17 cellular contexts compared by ENCODE assay signal in genomic region chr22:48410536-48410935, GRCh38.
DNase-seq lines count a peak whose midpoint lies in the region; ATAC-seq and TF ChIP-seq lines count a peak whose summit lies in the region.
"Had no signal": no experiment of that assay in that cellular context is flagged by ENCODE, and none has a peak within 500 bp of the region (broad histone marks: within the 10 kb centered on the region; RNA-seq: fewer than 3 reads in every experiment).

No MANE protein-coding gene starts in this region.

- H3K4me1 ChIP-seq in osteoblast (ENCODE audit: insufficient read depth, low read length) = no peaks in the 10 kb centered on the region
- no peaks in the 10 kb centered on the region for H3K4me1 ChIP-seq in stomach
- no peaks in the 10 kb centered on the region for H3K4me1 ChIP-seq in Caco-2

- H3K9me3 Mint-ChIP-seq in Caco-2 (ENCODE audit: unreplicated experiment) = no peaks in the 10 kb centered on the region

- H3K4me3 Mint-ChIP-seq in Caco-2 (ENCODE audit: unreplicated experiment) = no peak overlapping the region
- H3K4me3 Mint-ChIP-seq: B cell; CD4-positive, alpha-beta T cell; CD8-positive, alpha-beta T cell had no signal

- ATAC-seq in left lobe of liver = no peak
- no peak for ATAC-seq in HG02798 (IDR thresholded peaks at IDR 0.05; ENCODE audit: poor library complexity, unreplicated experiment)
- ATAC-seq: CD8-positive, alpha-beta T cell had no signal

- TF ChIP-seq EP300 in stomach (IDR thresholded peaks at IDR 0.05) = no peak

- TF ChIP-seq CTCF in osteoblast (IDR thresholded peaks at IDR 0.05; ENCODE audit: extremely low read depth, low read depth, low read length) (no peak), stomach (IDR thresholded peaks at IDR 0.05) (no peak), Caco-2 (IDR thresholded peaks at IDR 0.05; ENCODE audit: insufficient read depth in 1 of 2, low read depth in 1 of 2, low read length in 1 of 2, severe bottlenecking in 1 of 2, unreplicated experiment in 1 of 2) (no peak)

- H3K27ac Mint-ChIP-seq in Caco-2 (ENCODE audit: unreplicated experiment) = no peak overlapping the region
- H3K27ac Mint-ChIP-seq: B cell; CD4-positive, alpha-beta T cell; CD8-positive, alpha-beta T cell had no signal

- H3K4me3 ChIP-seq in osteoblast (ENCODE audit: insufficient read depth, low read length) = no peak overlapping the region
- H3K4me3 ChIP-seq in stomach = no peak overlapping the region
- no peak overlapping the region for H3K4me3 ChIP-seq in Caco-2 (ENCODE audit: low read depth, low read length)
- H3K4me3 ChIP-seq: BLaER1 treated with 17β-estradiol and CSF1 and Interleukin-3, amounts not matched to agents 10 nM and 100 nM had no signal

- peak; percentile 18 for DNase-seq in left lobe of liver (ENCODE audit: low spot score)
- DNase-seq in osteoblast (ENCODE audit: insufficient read length, low spot score, missing footprints) = peak; percentile 57
- DNase-seq in stomach = peak; percentile 10
- no peak for DNase-seq in DMS153 (lab: John Stamatoyannopoulos, UW)
- DNase-seq in mucosa of gallbladder (ENCODE audit: low spot score) = no peak
- DNase-seq in Caco-2 = no peak
- DNase-seq: 8988T; AML-193; CD4-positive, alpha-beta T cell; DMS 273 treated with DMSO at 0.1 percent for 48 hours; DMS79 treated with DMSO at 0.1 percent for 48 hours; GF-D8 had no signal

- H3K36me3 ChIP-seq in osteoblast (ENCODE audit: insufficient read depth, low read length) = no peaks in the 10 kb centered on the region
- H3K36me3 ChIP-seq in stomach = no peaks in the 10 kb centered on the region
- H3K36me3 ChIP-seq in Caco-2 (ENCODE audit: control insufficient read depth, insufficient read depth, low read length) = no peaks in the 10 kb centered on the region
- H3K36me3 ChIP-seq: BLaER1 treated with 17β-estradiol and CSF1 and Interleukin-3, amounts not matched to agents 10 nM and 100 nM had no signal

- H3K9me3 ChIP-seq in osteoblast (ENCODE audit: low read depth, low read length) (no peaks in the 10 kb centered on the region), stomach (peaks cover 0 to 14% (median 3%) of the 10 kb centered on the region in 4 donors), Caco-2 (no peaks in the 10 kb centered on the region)
- H3K9me3 ChIP-seq: BLaER1 treated with 17β-estradiol and CSF1 and Interleukin-3, amounts not matched to agents 10 nM and 100 nM had no signal

- H3K36me3 Mint-ChIP-seq in Caco-2 (ENCODE audit: insufficient read depth, unreplicated experiment) = no peaks in the 10 kb centered on the region
- H3K36me3 Mint-ChIP-seq: CD8-positive, alpha-beta T cell had no signal

- CTCF ChIA-PET in Caco-2 (lab: Charles Lee) = no interaction called here

- no peak for TF ChIP-seq POLR2A in stomach (IDR thresholded peaks at IDR 0.05)

- no peaks in the 10 kb centered on the region for H3K27me3 ChIP-seq in osteoblast (ENCODE audit: insufficient read depth, low read length)
- peaks cover 0 to 26% (median 0%) of the 10 kb centered on the region in 3 donors for H3K27me3 ChIP-seq in stomach
- no peaks in the 10 kb centered on the region for H3K27me3 ChIP-seq in Caco-2 (replicated peaks; ENCODE audit: control insufficient read depth, insufficient read depth, low read length)
- H3K27me3 ChIP-seq: BLaER1 treated with 17β-estradiol and CSF1 and Interleukin-3, amounts not matched to agents 10 nM and 100 nM had no signal

- no peaks in the 10 kb centered on the region for H4K20me1 ChIP-seq in osteoblast (ENCODE audit: insufficient read depth, low read length)
- H4K20me1 ChIP-seq: BLaER1 treated with 17β-estradiol and CSF1 and Interleukin-3, amounts not matched to agents 10 nM and 100 nM had no signal

- no peak overlapping the region for H2AFZ ChIP-seq in osteoblast (ENCODE audit: low read length)

- H3K79me2 ChIP-seq in osteoblast (ENCODE audit: insufficient read depth, low read length) = no peaks in the 10 kb centered on the region

- H3K27ac ChIP-seq in osteoblast (ENCODE audit: low read depth, low read length) = no peak overlapping the region
- H3K27ac ChIP-seq in stomach = no peak overlapping the region
- H3K27ac ChIP-seq: BLaER1 treated with 17β-estradiol and CSF1 and Interleukin-3, amounts not matched to agents 10 nM and 100 nM; C4-2B had no signal

- H3K4me2 ChIP-seq in osteoblast (ENCODE audit: insufficient read depth, low read length) = no peak overlapping the region
- H3K4me2 ChIP-seq: BLaER1 treated with 17β-estradiol and CSF1 and Interleukin-3, amounts not matched to agents 10 nM and 100 nM had no signal

- no peaks in the 10 kb centered on the region for H3K4me1 Mint-ChIP-seq in Caco-2 (ENCODE audit: low read depth, unreplicated experiment)
- H3K4me1 Mint-ChIP-seq: B cell had no signal

- intact Hi-C loops in stomach (cut with DNase I; ENCODE audit: low total_unique reads) = no loop called here
- intact Hi-C loops in Caco-2 (cut with micrococcal nuclease; ENCODE audit: unreplicated experiment) = no loop called here

- POLR2A ChIA-PET in Caco-2 (lab: Charles Lee) = no interaction called here

- 86 to 93% (median 87%) methylated on average over 5 of the region's 5 CpGs for WGBS in stomach, 5 donors

- BruUV-seq in Caco-2 (replicated peaks; lab: Mats Ljungman, UMichigan) = no TSS peak

- peaks cover 13% of the 10 kb centered on the region for H3K27me3 Mint-ChIP-seq in Caco-2 (ENCODE audit: insufficient read depth, unreplicated experiment)

Comparison
In these comparisons a context has a peak if more than half of its experiments do, and no peak if none do; other contexts are left out.
1. DNase-seq: peak in left lobe of liver (single experiment), osteoblast (single experiment) and stomach (single experiment); none in DMS153 (single experiment), mucosa of gallbladder (single experiment) and Caco-2 (0 of 2).